Comparison of ENCODE assay signal across 9 cellular contexts in genomic region chr10:129888784-129889616, GRCh38.
DNase-seq lines count a peak whose midpoint lies in the region; ATAC-seq and TF ChIP-seq lines count a peak whose summit lies in the region.
"Had no signal": no experiment of that assay in that cellular context is flagged by ENCODE, and none has a peak within 500 bp of the region (broad histone marks: within the 10 kb centered on the region; RNA-seq: fewer than 3 reads in every experiment).

No MANE protein-coding gene starts in this region.

- WGBS in upper lobe of left lung, 2 donors = 52 to 84% methylated on average over 7 to 20 of the region's 22 CpGs

- TF ChIP-seq EP300 in upper lobe of left lung (IDR thresholded peaks at IDR 0.05) = no peak

- TF ChIP-seq CTCF in GM06990 (IDR thresholded peaks at IDR 0.05; ENCODE audit: insufficient read depth, low read length, poor library complexity, severe bottlenecking) = peak; percentile 56
- peak; percentile 35 to 69 (median 50) for TF ChIP-seq CTCF in upper lobe of left lung (IDR thresholded peaks at IDR 0.05)

- H3K27ac ChIP-seq in upper lobe of left lung = no peak overlapping the region

- H3K27me3 ChIP-seq in GM06990 (replicated peaks; ENCODE audit: control insufficient read depth, insufficient read depth, low read length) (no peaks in the 10 kb centered on the region; the same call in 1 of the 2 replicates), upper lobe of left lung (no peaks in the 10 kb centered on the region)

- no peak overlapping the region for H3K4me3 Mint-ChIP-seq in T-cell
- no peak overlapping the region for H3K4me3 Mint-ChIP-seq in naive thymus-derived CD8-positive, alpha-beta T cell
- H3K4me3 Mint-ChIP-seq: T-helper 1 cell treated with Interleukin-12 subunit alpha and Interleukin-12 subunit beta and Interleukin-4 antibody, amounts not matched to agents 30 μg/mL and 1 μg/mL, for 36 hours had no signal

- H3K4me3 ChIP-seq in GM06990 (replicated peaks; ENCODE audit: low read depth, low read length) (no peak overlapping the region), upper lobe of left lung (no peak overlapping the region)

- POLR2A ChIA-PET in T-cell (lab: Charles Lee) = no interaction called here
- POLR2A ChIA-PET in naive thymus-derived CD8-positive, alpha-beta T cell (lab: Charles Lee) = no interaction called here

- H3K4me1 ChIP-seq in upper lobe of left lung = no peaks in the 10 kb centered on the region

- peak; percentile 31 for DNase-seq in GM06990 (ENCODE audit: extremely low read depth, insufficient read length)
- DNase-seq in T-cell = peak in 21 of 34 experiments; percentile 5 to 32 (median 20)
- DNase-seq in dermis microvascular lymphatic vessel endothelial cell (ENCODE audit: low read depth in 2 of 2) = peak; percentile 2 to 36
- DNase-seq in naive thymus-derived CD8-positive, alpha-beta T cell = peak in 9 of 10 donors; percentile 4 to 34 (median 25)
- DNase-seq in upper lobe of left lung = peak in 1 of 2 donors; percentile 83
- no peak for DNase-seq in T1000 (lab: John Stamatoyannopoulos, UW)
- no peak for DNase-seq in cortex of kidney (lab: John Stamatoyannopoulos, UW)

- peaks cover 3% of the 10 kb centered on the region in 2 donors for H3K27me3 Mint-ChIP-seq in T-cell
- peaks cover 0 to 2% (median 0%) of the 10 kb centered on the region in 5 donors for H3K27me3 Mint-ChIP-seq in naive thymus-derived CD8-positive, alpha-beta T cell

- no peak overlapping the region for H3K27ac Mint-ChIP-seq in T-cell
- H3K27ac Mint-ChIP-seq in naive thymus-derived CD8-positive, alpha-beta T cell = no peak overlapping the region
- H3K27ac Mint-ChIP-seq: T-helper 1 cell treated with Interleukin-12 subunit alpha and Interleukin-12 subunit beta and Interleukin-4 antibody, amounts not matched to agents 30 μg/mL and 1 μg/mL, for 36 hours had no signal

- ATAC-seq in HG02870 (IDR thresholded peaks at IDR 0.05; ENCODE audit: unreplicated experiment) (peak; percentile 72), T-cell (replicated peaks in 1 of 4) (peak in 2 of 4 experiments; percentile 23 to 37), upper lobe of left lung (ENCODE audit: low FRiP score in 2 of 2) (peak; percentile 52 to 85)
- ATAC-seq in naive thymus-derived CD8-positive, alpha-beta T cell = peak in 1 of 2 donors; percentile 33

- H3K36me3 ChIP-seq in GM06990 (ENCODE audit: control insufficient read depth, insufficient read depth, low read length) (no peaks in the 10 kb centered on the region), upper lobe of left lung (no peaks in the 10 kb centered on the region)

- H3K9me3 ChIP-seq in upper lobe of left lung = no peaks in the 10 kb centered on the region

- no peaks in the 10 kb centered on the region for H3K4me1 Mint-ChIP-seq in T-cell
- no peaks in the 10 kb centered on the region for H3K4me1 Mint-ChIP-seq in naive thymus-derived CD8-positive, alpha-beta T cell

- CTCF ChIA-PET in T-cell (lab: Charles Lee) = interaction anchor here (0.5 to 1.2 kb wide), 8 partner anchors 44 to 1436 kb away, joined by 3 to 4 read pairs (median 3); no protein-coding TSS in a partner anchor

- TF ChIP-seq POLR2A in upper lobe of left lung (IDR thresholded peaks at IDR 0.05) = no peak

- no peaks in the 10 kb centered on the region for H3K9me3 Mint-ChIP-seq in T-cell
- no peaks in the 10 kb centered on the region for H3K9me3 Mint-ChIP-seq in naive thymus-derived CD8-positive, alpha-beta T cell
- H3K9me3 Mint-ChIP-seq: T-helper 1 cell treated with Interleukin-12 subunit alpha and Interleukin-12 subunit beta and Interleukin-4 antibody, amounts not matched to agents 30 μg/mL and 1 μg/mL, for 36 hours had no signal

- no peaks in the 10 kb centered on the region for H3K36me3 Mint-ChIP-seq in T-cell
- H3K36me3 Mint-ChIP-seq in naive thymus-derived CD8-positive, alpha-beta T cell = no peaks in the 10 kb centered on the region

Comparison
In these comparisons a context has a peak if more than half of its experiments do, and no peak if none do; other contexts are left out.
1. DNase-seq: peak in GM06990 (single experiment), T-cell (21 of 34), dermis microvascular lymphatic vessel endothelial cell (2 of 2) and naive thymus-derived CD8-positive, alpha-beta T cell (9 of 10); none in T1000 (single experiment) and cortex of kidney (single experiment).